Comparison of ENCODE assay signal across 16 cellular contexts in genomic region chr13:94343243-94343585, GRCh38.
DNase-seq lines count a peak whose midpoint lies in the region; ATAC-seq and TF ChIP-seq lines count a peak whose summit lies in the region.
"Had no signal": no experiment of that assay in that cellular context is flagged by ENCODE, and none has a peak within 500 bp of the region (broad histone marks: within the 10 kb centered on the region; RNA-seq: fewer than 3 reads in every experiment).

No MANE protein-coding gene starts in this region.

- no peak overlapping the region for H3K27ac ChIP-seq in endodermal cell (ENCODE audit: low read depth, low read length)
- H3K27ac ChIP-seq: BLaER1 treated with 17β-estradiol and CSF1 and Interleukin-3, amounts not matched to agents 10 nM and 100 nM had no signal

- no peak for ATAC-seq in HG03175 (IDR thresholded peaks at IDR 0.05; ENCODE audit: unreplicated experiment)
- ATAC-seq: stimulated activated effector memory CD8-positive, alpha-beta T cell treated with anti-CD3 and anti-CD28 coated beads, Interleukin-12 subunit alpha, Interleukin-12 subunit beta, amount 100 ng/mL, for 72 hours had no signal

- CTCF ChIA-PET in activated CD4-positive, alpha-beta memory T cell treated with anti-CD3 and anti-CD28 coated beads for 36 hours (lab: Charles Lee): no interaction called here

- H3K4me1 ChIP-seq in skeletal muscle satellite cell (ENCODE audit: control insufficient read depth, insufficient read depth, low read length): peaks cover 28% of the 10 kb centered on the region
- H3K4me1 ChIP-seq in endodermal cell (ENCODE audit: control insufficient read depth, insufficient read depth, low read length): peaks cover 6% of the 10 kb centered on the region

- H3K27me3 ChIP-seq in skeletal muscle satellite cell (ENCODE audit: control insufficient read depth, insufficient read depth, low read length) (no peaks in the 10 kb centered on the region), endodermal cell (ENCODE audit: control insufficient read depth, insufficient read depth, low read length, poor library complexity, severe bottlenecking) (no peaks in the 10 kb centered on the region)
- H3K27me3 ChIP-seq: BLaER1 treated with 17β-estradiol and CSF1 and Interleukin-3, amounts not matched to agents 10 nM and 100 nM had no signal

- H3K4me1 Mint-ChIP-seq in chondrocyte (ENCODE audit: low read depth) (peaks cover 39% of the 10 kb centered on the region), endodermal cell (peaks cover 9% of the 10 kb centered on the region)
- H3K4me1 Mint-ChIP-seq in activated CD4-positive, alpha-beta memory T cell treated with anti-CD3 and anti-CD28 coated beads for 36 hours (ENCODE audit: low read depth): peaks cover 16% of the 10 kb centered on the region
- H3K4me1 Mint-ChIP-seq: memory B cell; stimulated activated effector memory CD8-positive, alpha-beta T cell treated with anti-CD3 and anti-CD28 coated beads, Interleukin-12 subunit alpha, Interleukin-12 subunit beta, amount 100 ng/mL, for 72 hours had no signal

- WGBS in endodermal cell (ENCODE audit: insufficient coverage in 1 of 2, insufficient read length in 1 of 2), 2 experiments: 84 to 90% methylated on average over 7 of the region's 7 CpGs

- H3K36me3 ChIP-seq in skeletal muscle satellite cell (ENCODE audit: insufficient read depth, low read length) (no peaks in the 10 kb centered on the region), endodermal cell (ENCODE audit: control insufficient read depth, insufficient read depth, low read length) (no peaks in the 10 kb centered on the region)
- H3K36me3 ChIP-seq: BLaER1 treated with 17β-estradiol and CSF1 and Interleukin-3, amounts not matched to agents 10 nM and 100 nM had no signal

- TF ChIP-seq CTCF in chondrocyte (IDR thresholded peaks at IDR 0.05) (no peak), endodermal cell (conservative IDR thresholded peaks at IDR 0.05) (no peak)

- intact Hi-C loops in activated CD4-positive, alpha-beta memory T cell treated with anti-CD3 and anti-CD28 coated beads for 36 hours (cut with micrococcal nuclease): no loop called here

- H3K4me2 ChIP-seq in skeletal muscle satellite cell (ENCODE audit: low read length): peak overlapping the region; percentile 63
- H3K4me2 ChIP-seq: BLaER1 treated with 17β-estradiol and CSF1 and Interleukin-3, amounts not matched to agents 10 nM and 100 nM had no signal

- H3K27ac Mint-ChIP-seq in chondrocyte (ENCODE audit: unreplicated experiment) (peak overlapping the region; percentile 72), endodermal cell (no peak overlapping the region)
- no peak overlapping the region for H3K27ac Mint-ChIP-seq in activated CD4-positive, alpha-beta memory T cell treated with anti-CD3 and anti-CD28 coated beads for 36 hours
- H3K27ac Mint-ChIP-seq: memory B cell; stimulated activated effector memory CD8-positive, alpha-beta T cell treated with anti-CD3 and anti-CD28 coated beads, Interleukin-12 subunit alpha, Interleukin-12 subunit beta, amount 100 ng/mL, for 72 hours had no signal

- POLR2A ChIA-PET in activated CD4-positive, alpha-beta memory T cell treated with anti-CD3 and anti-CD28 coated beads for 36 hours (lab: Charles Lee): no interaction called here

- H3K4me3 Mint-ChIP-seq in chondrocyte (ENCODE audit: unreplicated experiment) (no peak overlapping the region), endodermal cell (no peak overlapping the region)
- H3K4me3 Mint-ChIP-seq in activated CD4-positive, alpha-beta memory T cell treated with anti-CD3 and anti-CD28 coated beads for 36 hours: no peak overlapping the region
- H3K4me3 Mint-ChIP-seq: memory B cell; stimulated activated effector memory CD8-positive, alpha-beta T cell treated with anti-CD3 and anti-CD28 coated beads, Interleukin-12 subunit alpha, Interleukin-12 subunit beta, amount 100 ng/mL, for 72 hours had no signal

- H3K36me3 Mint-ChIP-seq in chondrocyte (ENCODE audit: low read depth): no peaks in the 10 kb centered on the region
- no peaks in the 10 kb centered on the region for H3K36me3 Mint-ChIP-seq in activated CD4-positive, alpha-beta memory T cell treated with anti-CD3 and anti-CD28 coated beads for 36 hours
- peaks cover 6% of the 10 kb centered on the region for H3K36me3 Mint-ChIP-seq in endodermal cell (ENCODE audit: low read depth)
- H3K36me3 Mint-ChIP-seq: memory B cell; stimulated activated effector memory CD8-positive, alpha-beta T cell treated with anti-CD3 and anti-CD28 coated beads, Interleukin-12 subunit alpha, Interleukin-12 subunit beta, amount 100 ng/mL, for 72 hours had no signal

- H3K9ac ChIP-seq in skeletal muscle satellite cell (ENCODE audit: low read depth, low read length): peak overlapping the region; percentile 8
- no peak overlapping the region for H3K9ac ChIP-seq in endodermal cell (ENCODE audit: extremely low read depth, low read length, poor library complexity, severe bottlenecking)
- H3K9ac ChIP-seq: BLaER1 treated with 17β-estradiol and CSF1 and Interleukin-3, amounts not matched to agents 10 nM and 100 nM had no signal

- H3K27me3 Mint-ChIP-seq in chondrocyte (ENCODE audit: low read depth): no peaks in the 10 kb centered on the region
- peaks cover 3% of the 10 kb centered on the region for H3K27me3 Mint-ChIP-seq in activated CD4-positive, alpha-beta memory T cell treated with anti-CD3 and anti-CD28 coated beads for 36 hours
- H3K27me3 Mint-ChIP-seq in endodermal cell (ENCODE audit: insufficient read depth): peaks cover 38% of the 10 kb centered on the region
- H3K27me3 Mint-ChIP-seq: memory B cell had no signal

- peak overlapping the region; percentile 15 for H3K4me3 ChIP-seq in skeletal muscle satellite cell (ENCODE audit: low read length)
- H3K4me3 ChIP-seq in endodermal cell (ENCODE audit: low read length): no peak overlapping the region
- H3K4me3 ChIP-seq: BLaER1 treated with 17β-estradiol and CSF1 and Interleukin-3, amounts not matched to agents 10 nM and 100 nM had no signal

- H3K9me3 ChIP-seq in skeletal muscle satellite cell (replicated peaks; ENCODE audit: low read length) (no peaks in the 10 kb centered on the region), endodermal cell (ENCODE audit: control insufficient read depth, low read length) (no peaks in the 10 kb centered on the region)
- H3K9me3 ChIP-seq: BLaER1 treated with 17β-estradiol and CSF1 and Interleukin-3, amounts not matched to agents 10 nM and 100 nM had no signal

- H3K9me3 Mint-ChIP-seq in chondrocyte (ENCODE audit: low read depth): no peaks in the 10 kb centered on the region
- no peaks in the 10 kb centered on the region for H3K9me3 Mint-ChIP-seq in activated CD4-positive, alpha-beta memory T cell treated with anti-CD3 and anti-CD28 coated beads for 36 hours
- no peaks in the 10 kb centered on the region for H3K9me3 Mint-ChIP-seq in endodermal cell
- H3K9me3 Mint-ChIP-seq: memory B cell; stimulated activated effector memory CD8-positive, alpha-beta T cell treated with anti-CD3 and anti-CD28 coated beads, Interleukin-12 subunit alpha, Interleukin-12 subunit beta, amount 100 ng/mL, for 72 hours had no signal

- DNase-seq in NCI-H82 (lab: John Stamatoyannopoulos, UW): peak; percentile 77
- no peak for DNase-seq in chondrocyte (ENCODE audit: low spot score)
- DNase-seq in iris pigment epithelial cell (ENCODE audit: low read depth): peak; percentile 84
- no peak for DNase-seq in activated CD4-positive, alpha-beta memory T cell treated with anti-CD3 and anti-CD28 coated beads for 36 hours
- DNase-seq in endodermal cell: no peak
- no peak for DNase-seq in Ammon's horn (ENCODE audit: low spot score)
- DNase-seq: cerebellar nuclear complex; KBM-7; NCI-H1694 treated with DMSO at 0.1 percent for 48 hours; stimulated activated CD4-positive, alpha-beta T cell treated with anti-CD3 and anti-CD28 coated beads, Interleukin-4, amount 100 ng/mL, for 24 hours; T1000 had no signal

Comparison
In these comparisons a context has a peak if more than half of its experiments do, and no peak if none do; other contexts are left out.
1. DNase-seq: peak in NCI-H82 (single experiment) and iris pigment epithelial cell (single experiment); none in chondrocyte (single experiment), activated CD4-positive, alpha-beta memory T cell treated with anti-CD3 and anti-CD28 coated beads for 36 hours (single experiment), endodermal cell (single experiment) and Ammon's horn (single experiment).